Comparison of ENCODE assay signal across 8 cellular contexts in the genomic region with DNA sequence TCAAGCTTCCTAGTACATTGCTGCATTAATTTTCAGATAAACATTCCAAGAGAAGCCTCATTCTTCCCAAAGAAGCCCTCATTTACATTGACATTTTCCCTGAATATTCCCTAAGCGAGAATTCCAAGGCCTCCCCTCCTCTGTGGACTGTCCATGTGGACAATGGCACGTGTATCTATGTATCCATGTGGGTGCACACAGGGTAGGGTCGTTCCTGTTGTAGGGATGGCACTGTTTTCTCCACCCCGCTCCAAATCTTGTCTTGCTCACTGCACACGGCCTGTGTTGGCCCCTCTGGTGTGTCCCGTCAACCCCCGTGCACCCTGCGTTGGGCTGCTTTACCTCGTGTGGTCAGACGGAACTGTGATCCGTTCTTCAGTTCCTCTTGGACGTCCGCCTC.
"Had no signal": no experiment of that assay in that cellular context is flagged by ENCODE, and none has a peak within 500 bp of the region (broad histone marks: within the 10 kb centered on the region; RNA-seq: fewer than 3 reads in every experiment).

No MANE protein-coding gene starts in this region.

- DNase-seq: GDM1, GF-D8 had no signal

- ATAC-seq: GM12878 had no signal

- H3K4me3 ChIP-seq: GM12878 had no signal

- FAIRE-seq: G401.6, GM12878, GM12891, GM12892, GM18507, GM19239 had no signal
